ENCODE assay signal across 15 cellular contexts in the genomic region with DNA sequence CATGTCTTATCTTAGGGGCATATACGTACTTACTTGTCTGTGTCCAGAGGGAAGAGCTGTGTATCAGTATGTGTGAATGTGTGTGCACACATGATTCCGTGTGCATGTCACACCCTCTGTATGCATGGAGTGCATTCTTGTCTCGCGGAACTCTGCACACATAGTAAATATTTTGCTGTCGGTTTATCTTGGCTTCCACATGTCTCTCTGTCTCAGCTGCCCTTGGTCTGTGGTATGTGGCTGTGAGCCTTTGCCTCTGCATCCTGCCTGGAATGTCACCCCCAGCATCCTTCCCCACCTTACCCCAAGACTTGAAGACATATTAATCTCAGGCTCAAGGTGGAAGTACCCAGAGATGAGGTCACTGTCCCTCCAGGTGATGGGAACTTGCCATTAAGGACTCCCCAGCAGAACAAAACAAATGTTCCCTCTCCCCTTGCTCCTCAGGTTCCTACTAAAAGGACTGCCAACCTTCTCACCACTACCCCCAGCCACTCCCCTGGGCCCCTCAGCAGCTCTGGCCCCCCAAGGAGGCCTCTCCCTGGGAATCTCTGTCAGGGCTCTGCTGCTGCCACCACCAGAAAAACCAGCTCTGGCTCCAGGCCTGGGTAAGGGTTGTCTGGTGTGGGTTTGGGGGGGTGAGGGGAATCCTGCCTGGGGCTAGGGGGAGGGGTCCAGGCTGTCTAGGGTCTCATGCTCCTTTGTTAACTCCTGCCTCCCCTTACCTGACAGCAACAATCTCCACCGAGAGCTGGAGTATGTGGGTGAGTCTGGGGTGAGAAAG. TPM values are rescaled to one million over a fixed set of nuclear protein-coding genes. Genes with fewer than 3 reads are reported as not detected.
DNase-seq lines count a peak whose midpoint lies in the region; ATAC-seq and TF ChIP-seq lines count a peak whose summit lies in the region.
"Had no signal": no experiment of that assay in that cellular context is flagged by ENCODE, and none has a peak within 500 bp of the region (broad histone marks: within the 10 kb centered on the region; RNA-seq: fewer than 3 reads in every experiment).

No MANE protein-coding gene starts in this region.

- H3K27me3 Mint-ChIP-seq in endodermal cell (ENCODE audit: insufficient read depth) = peaks cover 2% of the 10 kb centered on the region
- no peaks in the 10 kb centered on the region for H3K27me3 Mint-ChIP-seq in activated CD8-positive, alpha-beta T cell treated with anti-CD3 and anti-CD28 coated beads, Interleukin-2, amount 10 ng/mL, durations not matched to agents 7 days and 5 days (ENCODE audit: low read depth)
- H3K27me3 Mint-ChIP-seq: activated CD4-positive, alpha-beta T cell treated with anti-CD3 and anti-CD28 coated beads, Interleukin-2, amount 10 ng/mL, durations not matched to agents 7 days and 5 days had no signal

- no peaks in the 10 kb centered on the region for H3K27me3 ChIP-seq in AG04450 (ENCODE audit: control insufficient read depth, insufficient read depth, low read length)
- H3K27me3 ChIP-seq in endodermal cell (ENCODE audit: control insufficient read depth, insufficient read depth, low read length, poor library complexity, severe bottlenecking) = no peaks in the 10 kb centered on the region
- H3K27me3 ChIP-seq: tibial nerve had no signal

- ATAC-seq in activated CD8-positive, alpha-beta T cell treated with anti-CD3 and anti-CD28 coated beads, Interleukin-2, amount 10 ng/mL, durations not matched to agents 7 days and 5 days = no peak

- 93 to 100% methylated on average over 2 to 5 of the region's 6 CpGs for WGBS in endodermal cell (ENCODE audit: insufficient coverage in 1 of 2, insufficient read length in 1 of 2), 2 experiments
- 92 to 97% methylated on average over 5 of the region's 6 CpGs for WGBS in mesodermal cell (ENCODE audit: insufficient coverage in 2 of 2), 2 experiments

- TF ChIP-seq CTCF in AG04450 (IDR thresholded peaks at IDR 0.05; ENCODE audit: low read depth, low read length) (no peak), LNCaP clone FGC (IDR thresholded peaks at IDR 0.05; ENCODE audit: control insufficient read depth, extremely low read depth, insufficient read depth) (no peak), endodermal cell (conservative IDR thresholded peaks at IDR 0.05) (no peak)

- CTCF ChIA-PET in AG04450 (lab: Charles Lee) = interaction anchor here (1.4 to 3.6 kb wide), 4 partner anchors 13 to 94 kb away, joined by 3 to 16 read pairs (median 12); partner anchors contain the start of gene KLHDC9
- CTCF ChIA-PET in activated CD8-positive, alpha-beta T cell treated with anti-CD3 and anti-CD28 coated beads, Interleukin-2, amount 10 ng/mL, durations not matched to agents 7 days and 5 days (lab: Charles Lee) = interaction anchor here (1.0 to 2.5 kb wide), 7 partner anchors 12 to 43 kb away, joined by 3 to 14 read pairs (median 3); partner anchors contain the start of gene KLHDC9

- H3K9me3 Mint-ChIP-seq in endodermal cell = no peaks in the 10 kb centered on the region
- H3K9me3 Mint-ChIP-seq in activated CD8-positive, alpha-beta T cell treated with anti-CD3 and anti-CD28 coated beads, Interleukin-2, amount 10 ng/mL, durations not matched to agents 7 days and 5 days (ENCODE audit: insufficient read depth) = no peaks in the 10 kb centered on the region
- H3K9me3 Mint-ChIP-seq: activated CD4-positive, alpha-beta T cell treated with anti-CD3 and anti-CD28 coated beads, Interleukin-2, amount 10 ng/mL, durations not matched to agents 7 days and 5 days; activated T-helper 2 cell treated with anti-CD3 and anti-CD28 coated beads, Interferon-gamma antibody, Interleukin-2, Interleukin-4, amounts not matched to agents 10 μg/mL and 5 μg/mL and 100 μg/mL, durations not matched to agents 14 hours and 24 hours and 36 hours; nephron; T-helper 2 cell treated with Interferon-gamma antibody and Interleukin-4, amounts not matched to agents 5 μg/mL and 100 μg/mL, for 36 hours had no signal

- H3K4me1 Mint-ChIP-seq in endodermal cell = peaks cover 30% of the 10 kb centered on the region
- H3K4me1 Mint-ChIP-seq in activated CD8-positive, alpha-beta T cell treated with anti-CD3 and anti-CD28 coated beads, Interleukin-2, amount 10 ng/mL, durations not matched to agents 7 days and 5 days (ENCODE audit: low read depth) = peaks cover 3% of the 10 kb centered on the region
- H3K4me1 Mint-ChIP-seq: activated CD4-positive, alpha-beta T cell treated with anti-CD3 and anti-CD28 coated beads, Interleukin-2, amount 10 ng/mL, durations not matched to agents 7 days and 5 days; nephron had no signal

- H3K4me1 ChIP-seq in endodermal cell (ENCODE audit: control insufficient read depth, insufficient read depth, low read length) = peaks cover 6% of the 10 kb centered on the region
- H3K4me1 ChIP-seq in mesodermal cell (ENCODE audit: control insufficient read depth, insufficient read depth, low read length, poor library complexity, severe bottlenecking) = peaks cover 42% of the 10 kb centered on the region
- H3K4me1 ChIP-seq: esophagus muscularis mucosa, tibial nerve had no signal

- H3K9ac ChIP-seq in endodermal cell (ENCODE audit: extremely low read depth, low read length, poor library complexity, severe bottlenecking) = no peak overlapping the region

- H3K9me3 ChIP-seq in AG04450 (ENCODE audit: control insufficient read depth, insufficient read depth, low read length) = no peaks in the 10 kb centered on the region; the same call in 1 of the 2 replicates
- H3K9me3 ChIP-seq in endodermal cell (ENCODE audit: control insufficient read depth, low read length) = no peaks in the 10 kb centered on the region
- H3K9me3 ChIP-seq in mesodermal cell (ENCODE audit: control insufficient read depth, low read length) = no peaks in the 10 kb centered on the region
- H3K9me3 ChIP-seq: esophagus muscularis mucosa, tibial nerve had no signal

- no peak for DNase-seq in AG04450 (ENCODE audit: low read depth, low spot score)
- peak; percentile 23 for DNase-seq in LNCaP clone FGC (ENCODE audit: low read depth)
- no peak for DNase-seq in endodermal cell
- no peak for DNase-seq in NCI-H226
- no peak for DNase-seq in GDM1 (lab: John Stamatoyannopoulos, UW)
- no peak for DNase-seq in activated CD8-positive, alpha-beta T cell treated with anti-CD3 and anti-CD28 coated beads, Interleukin-2, amount 10 ng/mL, durations not matched to agents 7 days and 5 days
- DNase-seq in stimulated activated naive CD4-positive, alpha-beta T cell treated with Interleukin-2 at 50 U/mL for 16 hours (lab: John Stamatoyannopoulos, UW) = no peak
- DNase-seq: activated CD4-positive, alpha-beta T cell treated with anti-CD3 and anti-CD28 coated beads, Interleukin-2, amount 10 ng/mL, durations not matched to agents 7 days and 5 days; NCI-H345 had no signal

- H3K4me3 ChIP-seq in AG04450 (ENCODE audit: low read depth, low read length) (no peak overlapping the region), LNCaP clone FGC (ENCODE audit: low read depth, low read length) (no peak overlapping the region), endodermal cell (ENCODE audit: low read length) (no peak overlapping the region), mesodermal cell (ENCODE audit: extremely low read depth, insufficient read depth, low read length, poor library complexity, severe bottlenecking) (no peak overlapping the region)
- H3K4me3 ChIP-seq: esophagus muscularis mucosa, tibial nerve had no signal

- POLR2A ChIA-PET in AG04450 (lab: Yijun Ruan, JAX) = interaction anchor here (0.6 to 1.7 kb wide), 3 partner anchors 39 to 824 kb away, joined by 3 to 7 read pairs (median 5); partner anchors contain the start of gene USF1
- POLR2A ChIA-PET in activated CD8-positive, alpha-beta T cell treated with anti-CD3 and anti-CD28 coated beads, Interleukin-2, amount 10 ng/mL, durations not matched to agents 7 days and 5 days (lab: Charles Lee) = interaction anchor here (0.6 to 1.3 kb wide), 3 partner anchors 15 to 261 kb away, joined by 3 to 4 read pairs (median 4); partner anchors contain the start of gene ARHGAP30

- H3K27ac Mint-ChIP-seq in endodermal cell = peak overlapping the region; percentile 80
- H3K27ac Mint-ChIP-seq in activated CD8-positive, alpha-beta T cell treated with anti-CD3 and anti-CD28 coated beads, Interleukin-2, amount 10 ng/mL, durations not matched to agents 7 days and 5 days = no peak overlapping the region
- H3K27ac Mint-ChIP-seq: activated CD4-positive, alpha-beta T cell treated with anti-CD3 and anti-CD28 coated beads, Interleukin-2, amount 10 ng/mL, durations not matched to agents 7 days and 5 days; activated T-helper 2 cell treated with anti-CD3 and anti-CD28 coated beads, Interferon-gamma antibody, Interleukin-2, Interleukin-4, amounts not matched to agents 10 μg/mL and 5 μg/mL and 100 μg/mL, durations not matched to agents 14 hours and 24 hours and 36 hours; T-helper 2 cell treated with Interferon-gamma antibody and Interleukin-4, amounts not matched to agents 5 μg/mL and 100 μg/mL, for 36 hours had no signal

- no peak overlapping the region for H3K4me3 Mint-ChIP-seq in endodermal cell
- no peak overlapping the region for H3K4me3 Mint-ChIP-seq in activated CD8-positive, alpha-beta T cell treated with anti-CD3 and anti-CD28 coated beads, Interleukin-2, amount 10 ng/mL, durations not matched to agents 7 days and 5 days
- H3K4me3 Mint-ChIP-seq: activated CD4-positive, alpha-beta T cell treated with anti-CD3 and anti-CD28 coated beads, Interleukin-2, amount 10 ng/mL, durations not matched to agents 7 days and 5 days; nephron; T-helper 2 cell treated with Interferon-gamma antibody and Interleukin-4, amounts not matched to agents 5 μg/mL and 100 μg/mL, for 36 hours had no signal

- no peaks in the 10 kb centered on the region for H3K36me3 ChIP-seq in endodermal cell (ENCODE audit: control insufficient read depth, insufficient read depth, low read length)
- no peaks in the 10 kb centered on the region for H3K36me3 ChIP-seq in mesodermal cell (ENCODE audit: control insufficient read depth, insufficient read depth, low read length)
- H3K36me3 ChIP-seq: esophagus muscularis mucosa, tibial nerve had no signal

- H3K27ac ChIP-seq in AG04450 (ENCODE audit: low read depth, low read length) (peak overlapping the region; percentile 70), endodermal cell (ENCODE audit: low read depth, low read length) (no peak overlapping the region), mesodermal cell (ENCODE audit: low read depth, low read length, severe bottlenecking) (peak overlapping the region; percentile 89)
- H3K27ac ChIP-seq: esophagus muscularis mucosa had no signal

- H3K36me3 Mint-ChIP-seq in endodermal cell (ENCODE audit: low read depth) = no peaks in the 10 kb centered on the region
- H3K36me3 Mint-ChIP-seq in activated CD8-positive, alpha-beta T cell treated with anti-CD3 and anti-CD28 coated beads, Interleukin-2, amount 10 ng/mL, durations not matched to agents 7 days and 5 days (ENCODE audit: low read depth) = no peaks in the 10 kb centered on the region

RNA-seq across cellular contexts. Expression of gene NECTIN4, which starts 5.0 kb away (rescaled TPM):
- 0.02 and 0.16 TPM in 2 replicates for polyA plus RNA-seq in AG04450 (2011; rRNA removed)
- polyA minus RNA-seq in AG04450 (2011; rRNA and poly(A)+ RNA removed) = 0.05 and 0.70 TPM in 2 replicates
- not detected for total RNA-seq in endodermal cell
- polyA plus RNA-seq in endodermal cell (2013, experiment 1 of 2) = not detected
- not detected for polyA plus RNA-seq in endodermal cell (2013, experiment 2 of 2)
- polyA plus RNA-seq in mesodermal cell (2013, experiment 1 of 2) = 0.37 TPM
- polyA plus RNA-seq in mesodermal cell (2013, experiment 2 of 2) = 0.56 TPM
- not detected for total RNA-seq in activated CD8-positive, alpha-beta T cell treated with anti-CD3 and anti-CD28 coated beads, Interleukin-2, amount 10 ng/mL, durations not matched to agents 7 days and 5 days
- total RNA-seq: activated T-helper 2 cell treated with anti-CD3 and anti-CD28 coated beads, Interferon-gamma antibody, Interleukin-2, Interleukin-4, amounts not matched to agents 10 μg/mL and 5 μg/mL and 100 μg/mL, durations not matched to agents 14 hours and 24 hours and 36 hours; esophagus muscularis mucosa; tibial nerve had no signal

RNA-seq across cellular contexts. Expression of gene KLHDC9, which starts 13.8 kb away (rescaled TPM):
- 1.1 and 1.6 TPM in 2 replicates for polyA plus RNA-seq in AG04450 (2011; rRNA removed)
- not detected in 2 replicates for polyA minus RNA-seq in AG04450 (2011; rRNA and poly(A)+ RNA removed)
- 10 to 100 TPM; 14.6 to 25.4 TPM for total RNA-seq in endodermal cell
- polyA plus RNA-seq in endodermal cell (2013, experiment 1 of 2) = 14.0 TPM
- polyA plus RNA-seq in endodermal cell (2013, experiment 2 of 2) = 10.8 TPM
- 5.5 TPM for polyA plus RNA-seq in mesodermal cell (2013, experiment 1 of 2)
- polyA plus RNA-seq in mesodermal cell (2013, experiment 2 of 2) = 5.2 TPM
- under 1 TPM; 0.61 to 0.91 TPM for total RNA-seq in activated CD8-positive, alpha-beta T cell treated with anti-CD3 and anti-CD28 coated beads, Interleukin-2, amount 10 ng/mL, durations not matched to agents 7 days and 5 days
- total RNA-seq: activated T-helper 2 cell treated with anti-CD3 and anti-CD28 coated beads, Interferon-gamma antibody, Interleukin-2, Interleukin-4, amounts not matched to agents 10 μg/mL and 5 μg/mL and 100 μg/mL, durations not matched to agents 14 hours and 24 hours and 36 hours had no signal

RNA-seq across cellular contexts. Expression of gene ARHGAP30, which starts 14.7 kb away (rescaled TPM):
- not detected in 2 replicates for polyA plus RNA-seq in AG04450 (2011; rRNA removed)
- polyA minus RNA-seq in AG04450 (2011; rRNA and poly(A)+ RNA removed) = 0.09 TPM in 1 of 2 replicates, not detected in the other
- total RNA-seq in endodermal cell = under 1 TPM; 0.07 to 0.13 TPM
- polyA plus RNA-seq in endodermal cell (2013, experiment 1 of 2) = not detected
- polyA plus RNA-seq in endodermal cell (2013, experiment 2 of 2) = not detected
- 0.11 TPM for polyA plus RNA-seq in mesodermal cell (2013, experiment 1 of 2)
- polyA plus RNA-seq in mesodermal cell (2013, experiment 2 of 2) = 0.10 TPM
- 100 to 1,000 TPM; 277 to 281 TPM for total RNA-seq in activated CD8-positive, alpha-beta T cell treated with anti-CD3 and anti-CD28 coated beads, Interleukin-2, amount 10 ng/mL, durations not matched to agents 7 days and 5 days

RNA-seq across cellular contexts. Expression of gene PFDN2, which starts 33.4 kb away (rescaled TPM):
- 84.2 and 101 TPM in 2 replicates for polyA plus RNA-seq in AG04450 (2011; rRNA removed)
- polyA minus RNA-seq in AG04450 (2011; rRNA and poly(A)+ RNA removed) = 24.9 and 30.8 TPM in 2 replicates
- total RNA-seq in endodermal cell = 10 to 100 TPM; 62.9 to 95.7 TPM
- polyA plus RNA-seq in endodermal cell (2013, experiment 1 of 2) = 114 TPM
- polyA plus RNA-seq in endodermal cell (2013, experiment 2 of 2) = 112 TPM
- polyA plus RNA-seq in mesodermal cell (2013, experiment 1 of 2) = 133 TPM
- 117 TPM for polyA plus RNA-seq in mesodermal cell (2013, experiment 2 of 2)
- total RNA-seq in activated CD8-positive, alpha-beta T cell treated with anti-CD3 and anti-CD28 coated beads, Interleukin-2, amount 10 ng/mL, durations not matched to agents 7 days and 5 days = 10 to 100 TPM; 66.3 to 68.0 TPM

RNA-seq across cellular contexts. Expression of gene NIT1, which starts 33.5 kb away (rescaled TPM):
- 19.2 and 24.3 TPM in 2 replicates for polyA plus RNA-seq in AG04450 (2011; rRNA removed)
- polyA minus RNA-seq in AG04450 (2011; rRNA and poly(A)+ RNA removed) = 29.3 and 41.0 TPM in 2 replicates
- total RNA-seq in endodermal cell = 10 to 100 TPM; 51.0 to 65.1 TPM
- polyA plus RNA-seq in endodermal cell (2013, experiment 1 of 2) = 61.7 TPM
- 50.8 TPM for polyA plus RNA-seq in endodermal cell (2013, experiment 2 of 2)
- 43.6 TPM for polyA plus RNA-seq in mesodermal cell (2013, experiment 1 of 2)
- 40.4 TPM for polyA plus RNA-seq in mesodermal cell (2013, experiment 2 of 2)
- total RNA-seq in activated CD8-positive, alpha-beta T cell treated with anti-CD3 and anti-CD28 coated beads, Interleukin-2, amount 10 ng/mL, durations not matched to agents 7 days and 5 days = 10 to 100 TPM; 34.1 to 35.2 TPM

Comparison
In these comparisons a context has a peak if more than half of its experiments do, and no peak if none do; other contexts are left out.
1. RNA of gene KLHDC9, which starts 13.8 kb away (total RNA-seq): 14.6 to 25.4 TPM in endodermal cell; 0.61 to 0.91 TPM in activated CD8-positive, alpha-beta T cell treated with anti-CD3 and anti-CD28 coated beads, Interleukin-2, amount 10 ng/mL, durations not matched to agents 7 days and 5 days; every median in the first group is over 4 times any median in the second.
2. RNA of gene ARHGAP30, which starts 14.7 kb away (total RNA-seq): 277 to 281 TPM in activated CD8-positive, alpha-beta T cell treated with anti-CD3 and anti-CD28 coated beads, Interleukin-2, amount 10 ng/mL, durations not matched to agents 7 days and 5 days; 0.07 to 0.13 TPM in endodermal cell; every median in the first group is over 100 times any median in the second.